In genomic region chr2:65389476-65389875, GRCh38 we compare ENCODE assay signal across 15 cellular contexts.
"Had no signal": no experiment of that assay in that cellular context is flagged by ENCODE, and none has a peak within 500 bp of the region (broad histone marks: within the 10 kb centered on the region; RNA-seq: fewer than 3 reads in every experiment).

No MANE protein-coding gene starts in this region.

- H3K27ac ChIP-seq: left ventricle myocardium inferior, neural progenitor cell, prostate gland, right atrium auricular region, tibial nerve, uterus, WERI-Rb-1 had no signal

- H3K36me3 ChIP-seq: left ventricle myocardium inferior, neural progenitor cell, prostate gland, right atrium auricular region, tibial nerve, uterus, WERI-Rb-1 had no signal

- H3K27me3 ChIP-seq: neural progenitor cell, right atrium auricular region, tibial nerve, uterus had no signal

- H3K9me3 Mint-ChIP-seq: activated naive CD4-positive, alpha-beta T cell treated with anti-CD3 and anti-CD28 coated beads, Interleukin-2, amount 50 U/mL, for 72 hours; effector memory CD8-positive, alpha-beta T cell; neural progenitor cell had no signal

- H3K4me3 ChIP-seq: left ventricle myocardium inferior, neural progenitor cell, prostate gland, right atrium auricular region, tibial nerve, uterus had no signal

- H2AFZ ChIP-seq: neural progenitor cell had no signal

- H3K9me3 ChIP-seq: left ventricle myocardium inferior, prostate gland, right atrium auricular region, tibial nerve, uterus had no signal

- DNase-seq: activated gamma-delta T cell treated with Interleukin-2 at 50 U/mL for 16 hours; effector memory CD8-positive, alpha-beta T cell; foreskin fibroblast; hippocampal formation; left ventricle myocardium inferior; substantia nigra; T-helper 2 cell; WERI-Rb-1 had no signal

- H3K9ac ChIP-seq: neural progenitor cell had no signal

- H3K27me3 Mint-ChIP-seq: effector memory CD8-positive, alpha-beta T cell had no signal

- H3K36me3 Mint-ChIP-seq: activated naive CD4-positive, alpha-beta T cell treated with anti-CD3 and anti-CD28 coated beads, Interleukin-2, amount 50 U/mL, for 72 hours had no signal

- H3K27ac Mint-ChIP-seq: activated CD4-positive, alpha-beta T cell treated with anti-CD3 and anti-CD28 coated beads for 36 hours; activated naive CD4-positive, alpha-beta T cell treated with anti-CD3 and anti-CD28 coated beads, Interleukin-2, amount 50 U/mL, for 72 hours; effector memory CD8-positive, alpha-beta T cell had no signal

- H3K4me3 Mint-ChIP-seq: activated CD4-positive, alpha-beta T cell treated with anti-CD3 and anti-CD28 coated beads for 36 hours; effector memory CD8-positive, alpha-beta T cell; neural progenitor cell had no signal
